Comparison of ENCODE assay signal across 27 cellular contexts in genomic region chr11:23164022-23164421, GRCh38.
DNase-seq lines count a peak whose midpoint lies in the region; TF ChIP-seq lines count a peak whose summit lies in the region.
"Had no signal": no experiment of that assay in that cellular context is flagged by ENCODE, and none has a peak within 500 bp of the region (broad histone marks: within the 10 kb centered on the region; RNA-seq: fewer than 3 reads in every experiment).

No MANE protein-coding gene starts in this region.

- TF ChIP-seq CTCF in neural cell (IDR thresholded peaks at IDR 0.05; ENCODE audit: poor library complexity, severe bottlenecking) = no peak

- H4K20me1 ChIP-seq in neural cell (ENCODE audit: insufficient read depth) = no peaks in the 10 kb centered on the region
- H4K20me1 ChIP-seq: BLaER1; BLaER1 treated with 17β-estradiol and CSF1 and Interleukin-3, amounts not matched to agents 10 nM and 100 nM had no signal

- H3K9me3 ChIP-seq in neural cell (ENCODE audit: low read length) = no peaks in the 10 kb centered on the region
- H3K9me3 ChIP-seq: A549; BE2C; BLaER1; BLaER1 treated with 17β-estradiol and CSF1 and Interleukin-3, amounts not matched to agents 10 nM and 100 nM; Caco-2 had no signal

- H3K36me3 ChIP-seq in neural cell (ENCODE audit: insufficient read depth, low read length) = no peaks in the 10 kb centered on the region
- H3K36me3 ChIP-seq: BE2C; BLaER1; BLaER1 treated with 17β-estradiol and CSF1 and Interleukin-3, amounts not matched to agents 10 nM and 100 nM had no signal

- no peaks in the 10 kb centered on the region for H3K27me3 ChIP-seq in neural cell (ENCODE audit: insufficient read depth, low read depth, low read length)
- H3K27me3 ChIP-seq: BE2C; BLaER1; BLaER1 treated with 17β-estradiol and CSF1 and Interleukin-3, amounts not matched to agents 10 nM and 100 nM had no signal

- H3K4me2 ChIP-seq in neural cell (ENCODE audit: low read length) = no peak overlapping the region
- H3K4me2 ChIP-seq: A549; BLaER1; BLaER1 treated with 17β-estradiol and CSF1 and Interleukin-3, amounts not matched to agents 10 nM and 100 nM had no signal

- DNase-seq in stimulated activated CD4-positive, alpha-beta T cell treated with anti-CD3 and anti-CD28 coated beads, Interleukin-2, amount 100 ng/mL, for 24 hours = no peak
- DNase-seq: 8988T; ACHN; AML-193; BE2C; C1 segment of cervical spinal cord; Caco-2; Calu3; CD4-positive, alpha-beta memory T cell; CD4-positive, alpha-beta T cell; CD4-positive, CD25-positive, alpha-beta regulatory T cell; CD8-positive, alpha-beta memory T cell; CD8-positive, alpha-beta T cell; COR-L47; DMS 273 treated with DMSO at 0.1 percent for 48 hours; DMS153; DMS53; DMS79; DMS79 treated with DMSO at 0.1 percent for 48 hours; DND-41; EL had no signal

- no peaks in the 10 kb centered on the region for H3F3A ChIP-seq in neural cell (ENCODE audit: insufficient read depth, low read length, poor library complexity, severe bottlenecking)

- TF ChIP-seq RAD21 in neural cell (conservative IDR thresholded peaks at IDR 0.05) = no peak

- no peak overlapping the region for H3K27ac ChIP-seq in neural cell (ENCODE audit: low read length)
- H3K27ac ChIP-seq: 22Rv1; A549; BLaER1; BLaER1 treated with 17β-estradiol and CSF1 and Interleukin-3, amounts not matched to agents 10 nM and 100 nM; C4-2B had no signal

- no peak overlapping the region for H3K9ac ChIP-seq in neural cell (ENCODE audit: low read length)
- H3K9ac ChIP-seq: BLaER1; BLaER1 treated with 17β-estradiol and CSF1 and Interleukin-3, amounts not matched to agents 10 nM and 100 nM had no signal

- no peak overlapping the region for H2AFZ ChIP-seq in neural cell (ENCODE audit: low read depth, low read length)

- H3K79me2 ChIP-seq in neural cell (replicated peaks; ENCODE audit: insufficient read depth, low read length) = no peaks in the 10 kb centered on the region

- H3K4me3 ChIP-seq in neural cell (ENCODE audit: low read length) = no peak overlapping the region
- H3K4me3 ChIP-seq: A549; BLaER1; BLaER1 treated with 17β-estradiol and CSF1 and Interleukin-3, amounts not matched to agents 10 nM and 100 nM had no signal

- H3K9me2 ChIP-seq in neural cell (ENCODE audit: insufficient read depth, low read length) = no peaks in the 10 kb centered on the region

- peak; percentile 95 for TF ChIP-seq EP300 in neural cell (conservative IDR thresholded peaks at IDR 0.05; ENCODE audit: poor library complexity, severe bottlenecking)

TF ChIP-seq in neural cell, 6 proteins besides CTCF, POLR2A, EP300 and RAD21:
- TF ChIP-seq EZH2 (IDR thresholded peaks at IDR 0.05; ENCODE audit: borderline replicate concordance, insufficient read depth, low read length, poor library complexity, severe bottlenecking) (no peak), REST (IDR thresholded peaks at IDR 0.05; ENCODE audit: borderline replicate concordance) (peak; percentile 24), POLR2AphosphoS5 (IDR thresholded peaks at IDR 0.05) (peak; percentile 87)
